ENCODE assay signal across 19 cellular contexts in the genomic region with DNA sequence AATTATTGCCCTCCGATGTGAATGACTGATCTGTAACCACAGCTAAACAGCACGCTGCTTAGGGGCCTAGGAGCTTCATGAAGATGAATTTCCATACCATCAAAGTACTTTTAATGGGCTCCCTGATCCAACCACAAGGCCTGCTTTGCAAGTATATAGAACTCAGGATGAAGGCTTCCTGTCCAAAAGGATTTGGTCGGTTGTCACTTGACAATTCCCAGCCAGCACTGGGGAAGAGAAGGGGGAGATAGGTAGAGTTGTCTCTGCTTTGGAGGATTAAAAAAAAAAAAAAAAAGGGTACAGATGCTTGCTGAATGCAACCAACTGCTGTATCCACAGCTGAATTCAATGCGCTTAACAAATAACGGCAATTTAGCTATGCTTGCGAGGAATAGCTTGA.
"Had no signal": no experiment of that assay in that cellular context is flagged by ENCODE, and none has a peak within 500 bp of the region (broad histone marks: within the 10 kb centered on the region; RNA-seq: fewer than 3 reads in every experiment).

No MANE protein-coding gene starts in this region.

- H3K36me3 ChIP-seq: left ventricle myocardium inferior, spleen, upper lobe of left lung had no signal

- H3K9me3 ChIP-seq: body of pancreas, left ventricle myocardium inferior, spleen, upper lobe of left lung had no signal

- H3K27ac Mint-ChIP-seq: activated CD4-positive, alpha-beta T cell treated with anti-CD3 and anti-CD28 coated beads, Interleukin-2, amount 10 ng/mL, durations not matched to agents 7 days and 5 days; activated CD8-positive, alpha-beta memory T cell treated with anti-CD3 and anti-CD28 coated beads, Interleukin-2, amount 10 ng/mL, durations not matched to agents 7 days and 5 days; activated CD8-positive, alpha-beta T cell treated with anti-CD3 and anti-CD28 coated beads for 36 hours; dendritic cell treated with granulocyte-macrophage colony-stimulating factor and Interleukin-4, amounts not matched to agents 40 ng/mL and 50 ng/mL, for 4 days; naive thymus-derived CD4-positive, alpha-beta T cell; neural progenitor cell had no signal

- H3K4me3 ChIP-seq: body of pancreas, left ventricle myocardium inferior, neural progenitor cell, spleen, upper lobe of left lung had no signal

- ATAC-seq: activated CD8-positive, alpha-beta memory T cell treated with anti-CD3 and anti-CD28 coated beads, Interleukin-2, amount 10 ng/mL, durations not matched to agents 7 days and 5 days; activated CD8-positive, alpha-beta T cell treated with anti-CD3 and anti-CD28 coated beads for 36 hours; body of pancreas; naive thymus-derived CD4-positive, alpha-beta T cell had no signal

- H3K4me1 Mint-ChIP-seq: activated CD4-positive, alpha-beta T cell treated with anti-CD3 and anti-CD28 coated beads, Interleukin-2, amount 10 ng/mL, durations not matched to agents 7 days and 5 days had no signal

- H3K9me3 Mint-ChIP-seq: activated CD8-positive, alpha-beta T cell treated with anti-CD3 and anti-CD28 coated beads for 36 hours; neural progenitor cell had no signal

- H3K27me3 ChIP-seq: body of pancreas, neural progenitor cell, spleen, upper lobe of left lung had no signal

- H3K4me1 ChIP-seq: body of pancreas, left ventricle myocardium inferior, spleen, upper lobe of left lung had no signal

- H3K27ac ChIP-seq: body of pancreas, left ventricle myocardium inferior, neural progenitor cell, upper lobe of left lung had no signal

- H3K4me2 ChIP-seq: neural progenitor cell had no signal

- H3K27me3 Mint-ChIP-seq: activated CD4-positive, alpha-beta T cell treated with anti-CD3 and anti-CD28 coated beads, Interleukin-2, amount 10 ng/mL, durations not matched to agents 7 days and 5 days; activated CD8-positive, alpha-beta memory T cell treated with anti-CD3 and anti-CD28 coated beads, Interleukin-2, amount 10 ng/mL, durations not matched to agents 7 days and 5 days; activated CD8-positive, alpha-beta T cell treated with anti-CD3 and anti-CD28 coated beads for 36 hours; dendritic cell treated with granulocyte-macrophage colony-stimulating factor and Interleukin-4, amounts not matched to agents 40 ng/mL and 50 ng/mL, for 4 days; naive thymus-derived CD4-positive, alpha-beta T cell had no signal

- DNase-seq: activated CD4-positive, alpha-beta T cell treated with anti-CD3 and anti-CD28 coated beads, Interleukin-2, amount 10 ng/mL, durations not matched to agents 7 days and 5 days; activated CD4-positive, CD25-positive, alpha-beta regulatory T cell treated with anti-CD3 and anti-CD28 coated beads, Interleukin-2, amount 50 U/mL, for 72 hours; activated CD8-positive, alpha-beta memory T cell treated with anti-CD3 and anti-CD28 coated beads, Interleukin-2, amount 10 ng/mL, durations not matched to agents 7 days and 5 days; activated CD8-positive, alpha-beta T cell treated with anti-CD3 and anti-CD28 coated beads for 36 hours; activated effector memory CD4-positive, alpha-beta T cell treated with anti-CD3 and anti-CD28 coated beads, Interleukin-2, amount 50 U/mL, for 16 hours; activated naive CD4-positive, alpha-beta T cell treated with anti-CD3 and anti-CD28 coated beads, Interleukin-2, amount 50 U/mL, for 16 hours; activated T-cell treated with anti-CD3 and anti-CD28 coated beads for 4 hours; body of pancreas; effector CD4-positive, alpha-beta T cell; foreskin melanocyte; hippocampal formation; left ventricle myocardium inferior; naive thymus-derived CD4-positive, alpha-beta T cell; spleen; stimulated activated CD4-positive, alpha-beta T cell treated with anti-CD3 and anti-CD28 coated beads, Interleukin-4, amount 100 ng/mL, for 1 hour; stimulated activated naive CD4-positive, alpha-beta T cell treated with Interleukin-2 at 50 U/mL for 16 hours; upper lobe of left lung had no signal

- H2AFZ ChIP-seq: neural progenitor cell had no signal

- H3K36me3 Mint-ChIP-seq: activated CD8-positive, alpha-beta memory T cell treated with anti-CD3 and anti-CD28 coated beads, Interleukin-2, amount 10 ng/mL, durations not matched to agents 7 days and 5 days; naive thymus-derived CD4-positive, alpha-beta T cell had no signal

- H3K4me3 Mint-ChIP-seq: activated CD4-positive, alpha-beta T cell treated with anti-CD3 and anti-CD28 coated beads, Interleukin-2, amount 10 ng/mL, durations not matched to agents 7 days and 5 days; activated CD8-positive, alpha-beta memory T cell treated with anti-CD3 and anti-CD28 coated beads, Interleukin-2, amount 10 ng/mL, durations not matched to agents 7 days and 5 days; activated CD8-positive, alpha-beta T cell treated with anti-CD3 and anti-CD28 coated beads for 36 hours; dendritic cell treated with granulocyte-macrophage colony-stimulating factor and Interleukin-4, amounts not matched to agents 40 ng/mL and 50 ng/mL, for 4 days; naive thymus-derived CD4-positive, alpha-beta T cell; neural progenitor cell had no signal

- H3K9ac ChIP-seq: neural progenitor cell had no signal
